Comparison of ENCODE assay signal across 9 cellular contexts in genomic region chr19:44305457-44305856, GRCh38. TPM values are rescaled to one million over a fixed set of nuclear protein-coding genes. Genes with fewer than 3 reads are reported as not detected.
DNase-seq lines count a peak whose midpoint lies in the region; ATAC-seq and TF ChIP-seq lines count a peak whose summit lies in the region.
"Had no signal": no experiment of that assay in that cellular context is flagged by ENCODE, and none has a peak within 500 bp of the region (broad histone marks: within the 10 kb centered on the region; RNA-seq: fewer than 3 reads in every experiment).

No MANE protein-coding gene starts in this region.

- H3K9ac ChIP-seq in mucosa of rectum (ENCODE audit: low read depth in 1 of 2, low read length in 2 of 2) = no peak overlapping the region

- ATAC-seq in heart left ventricle (no peak), Right ventricle myocardium inferior (no peak), upper lobe of right lung (no peak), HG02870 (IDR thresholded peaks at IDR 0.05; ENCODE audit: unreplicated experiment) (no peak)

- DNase-seq in heart left ventricle (no peak), Right ventricle myocardium inferior (ENCODE audit: missing footprints) (no peak), cardiac fibroblast (ENCODE audit: low read depth in 2 of 2) (no peak), upper lobe of right lung (no peak), HEK293T (ENCODE audit: extremely low spot score) (no peak), NCI-H1048 (lab: John Stamatoyannopoulos, UW) (no peak)

- intact Hi-C loops in heart left ventricle (cut with DNase I) = loop anchor here in 7 of 10 donors (1.0 to 10.0 kb wide), 7 partner anchors 42 to 192 kb away; partner anchors contain the start of genes ZNF112 (in 4 of the 7), ZNF227 (in 3 of the 7) and ZNF225 (in 1 of the 7)
- intact Hi-C loops in Right ventricle myocardium inferior (cut with DNase I) = loop anchor here (5.0 to 10.0 kb wide), 3 partner anchors 52 to 191 kb away; partner anchors contain the start of genes ZNF112, ZNF225 and ZNF226
- intact Hi-C loops in upper lobe of right lung (cut with DNase I) = no loop called here

- CTCF ChIA-PET in HEK293T (lab: Yijun Ruan, JAX) = interaction anchor here (0.7 kb wide), 1 partner anchor 265 kb away, joined by 3 read pairs; no protein-coding TSS in a partner anchor

- H3K4me3 ChIP-seq in heart left ventricle (peak overlapping the region in 9 of 12 donors; percentile 67 to 91 (median 75)), cardiac fibroblast (replicated peaks in 1 of 2; ENCODE audit: low read depth in 2 of 2, low read length in 2 of 2) (peak overlapping the region; percentile 3 to 6), mucosa of rectum (ENCODE audit: low read length in 2 of 2) (peak overlapping the region; percentile 80 to 89), upper lobe of right lung (peak overlapping the region; percentile 85)

- no peak for TF ChIP-seq POLR2A in heart left ventricle (IDR thresholded peaks at IDR 0.05)

- H3K27me3 ChIP-seq in heart left ventricle = no peaks in the 10 kb centered on the region
- H3K27me3 ChIP-seq in mucosa of rectum (ENCODE audit: control insufficient read depth in 2 of 2, insufficient read depth in 2 of 2, low read length in 2 of 2) = no peaks in the 10 kb centered on the region
- H3K27me3 ChIP-seq in upper lobe of right lung = no peaks in the 10 kb centered on the region
- H3K27me3 ChIP-seq: upper lobe of left lung had no signal

- H3K36me3 ChIP-seq in heart left ventricle (peaks cover 0 to 24% (median 20%) of the 10 kb centered on the region in 9 donors), mucosa of rectum (ENCODE audit: control insufficient read depth in 2 of 2, insufficient read depth in 2 of 2, low read length in 2 of 2) (peaks cover under 1 to 12% of the 10 kb centered on the region in 2 donors), upper lobe of right lung (peaks cover 4% of the 10 kb centered on the region)

- H3K27ac ChIP-seq in heart left ventricle (peak overlapping the region in 3 of 12 donors; percentile 71 to 83 (median 83)), mucosa of rectum (ENCODE audit: low read depth in 2 of 2, low read length in 2 of 2) (no peak overlapping the region), upper lobe of right lung (no peak overlapping the region)

- TF ChIP-seq CTCF in heart left ventricle (IDR thresholded peaks at IDR 0.05) (no peak), cardiac fibroblast (IDR thresholded peaks at IDR 0.05; ENCODE audit: low read depth, low read length) (no peak), upper lobe of right lung (IDR thresholded peaks at IDR 0.05) (no peak)

- WGBS in heart left ventricle, 4 donors = 82 to 95% (median 86%) methylated on average over 4 of the region's 4 CpGs

- peaks cover 0 to 28% (median 1%) of the 10 kb centered on the region in 12 donors for H3K9me3 ChIP-seq in heart left ventricle
- H3K9me3 ChIP-seq in mucosa of rectum (ENCODE audit: control insufficient read depth in 2 of 2, low read length in 2 of 2) = peaks cover 0 to 13% of the 10 kb centered on the region in 2 donors
- H3K9me3 ChIP-seq in upper lobe of right lung = no peaks in the 10 kb centered on the region

- POLR2A ChIA-PET in HEK293T (lab: Yijun Ruan, JAX) = interaction anchor here (1.0 to 1.4 kb wide), 2 partner anchors 93 to 141 kb away, joined by 3 to 4 read pairs; partner anchors contain the start of genes ZNF226 and ZNF227

- peaks cover 0 to 18% (median 9%) of the 10 kb centered on the region in 12 donors for H3K4me1 ChIP-seq in heart left ventricle
- H3K4me1 ChIP-seq in mucosa of rectum (ENCODE audit: control insufficient read depth in 2 of 2, insufficient read depth in 2 of 2, low read length in 2 of 2) = peaks cover 0 to 4% of the 10 kb centered on the region in 2 donors
- H3K4me1 ChIP-seq in upper lobe of right lung = peaks cover 11% of the 10 kb centered on the region

TF ChIP-seq in HEK293T, 16 proteins besides CTCF, POLR2A, EP300 and RAD21:
- no peak for TF ChIP-seq HDGF (IDR thresholded peaks at IDR 0.05; ENCODE audit: borderline replicate concordance)
- no peak for TF ChIP-seq NFRKB (IDR thresholded peaks at IDR 0.05)
- TF ChIP-seq FOXK2 (IDR thresholded peaks at IDR 0.05) = no peak
- no peak for TF ChIP-seq PKNOX1 (IDR thresholded peaks at IDR 0.05)
- no peak for TF ChIP-seq ELF4 (IDR thresholded peaks at IDR 0.05)
- TF ChIP-seq LEF1 (IDR thresholded peaks at IDR 0.05; ENCODE audit: borderline replicate concordance) = no peak
- TF ChIP-seq SP1 (IDR thresholded peaks at IDR 0.05) = no peak
- no peak for TF ChIP-seq FOXM1 (IDR thresholded peaks at IDR 0.05; ENCODE audit: borderline replicate concordance)
- TF ChIP-seq ARNT (IDR thresholded peaks at IDR 0.05) = no peak
- no peak for TF ChIP-seq TARDBP (IDR thresholded peaks at IDR 0.05)
- TF ChIP-seq FOXA1 (IDR thresholded peaks at IDR 0.05) = no peak
- TF ChIP-seq CTBP1 (IDR thresholded peaks at IDR 0.05; ENCODE audit: borderline replicate concordance) = no peak
- TF ChIP-seq L3MBTL2 (conservative IDR thresholded peaks at IDR 0.05) = no peak
- TF ChIP-seq ZNF384 (IDR thresholded peaks at IDR 0.05) = no peak
- no peak for TF ChIP-seq SUZ12 (IDR thresholded peaks at IDR 0.05)
- TF ChIP-seq BHLHE40 (IDR thresholded peaks at IDR 0.05; ENCODE audit: borderline replicate concordance) = no peak

RNA-seq across cellular contexts. Expression of gene ZNF235, which starts 0.6 kb away (rescaled TPM):
- 1 to 10 TPM; 1.9 to 6.3 (median 4.1) TPM for total RNA-seq in heart left ventricle
- polyA plus RNA-seq in heart left ventricle = 1 to 10 TPM; 1.7 to 3.3 TPM
- total RNA-seq in Right ventricle myocardium inferior = 4.2 TPM
- total RNA-seq in upper lobe of right lung = 6.5 TPM

RNA-seq across cellular contexts. Expression of gene ZNF233, which starts 45.8 kb away (rescaled TPM):
- total RNA-seq in heart left ventricle (1 to 10 TPM; 3.6 to 9.6 (median 5.2) TPM), Right ventricle myocardium inferior (6.4 TPM), upper lobe of right lung (0.29 TPM)
- 1 to 10 TPM; 1.5 to 3.8 TPM for polyA plus RNA-seq in heart left ventricle

RNA-seq across cellular contexts. Expression of gene ZNF112, which starts 51.0 kb away (rescaled TPM):
- total RNA-seq in heart left ventricle = 1 to 10 TPM; 3.1 to 9.0 (median 5.5) TPM
- polyA plus RNA-seq in heart left ventricle = 1 to 10 TPM; 1.7 to 2.2 TPM
- total RNA-seq in Right ventricle myocardium inferior = 3.9 TPM
- total RNA-seq in upper lobe of right lung = 3.4 TPM

Comparison
In these comparisons a context has a peak if more than half of its experiments do, and no peak if none do; other contexts are left out.
1. H3K4me3 ChIP-seq: peak in every context shown above with its lines; median percentile 85 in upper lobe of right lung; 84 in mucosa of rectum; 75 in heart left ventricle; 4 in cardiac fibroblast.